Comparison of ENCODE assay signal across 3 cellular contexts in genomic region chr13:26112843-26113242, GRCh38.
TF ChIP-seq lines count a peak whose summit lies in the region.

No MANE protein-coding gene starts in this region.

TF ChIP-seq in SK-N-SH, 30 proteins besides CTCF, POLR2A, EP300 and RAD21:
- TF ChIP-seq ZBTB33 (IDR thresholded peaks at IDR 0.05; ENCODE audit: borderline replicate concordance, low read depth), result no peak

TF ChIP-seq in SK-N-SH treated with all-trans-retinoic acid at 6 μM for 48 hours, 23 proteins besides CTCF, POLR2A, EP300 and RAD21:
- TF ChIP-seq TCF4 (CRISPR knock-in tag; IDR thresholded peaks at IDR 0.05; ENCODE audit: borderline replicate concordance) (no peak), TSHZ2 (CRISPR knock-in tag; IDR thresholded peaks at IDR 0.05) (no peak)

TF ChIP-seq in H1, 55 proteins besides CTCF, POLR2A, EP300 and RAD21:
- TF ChIP-seq SAP30 (IDR thresholded peaks at IDR 0.05; ENCODE audit: insufficient read depth, insufficient replicate concordance, low read length) (no peak), SIRT6 (IDR thresholded peaks at IDR 0.05; ENCODE audit: low read length) (no peak), SUZ12 (IDR thresholded peaks at IDR 0.05; ENCODE audit: low read length) (no peak), GTF2F1 (IDR thresholded peaks at IDR 0.05; ENCODE audit: borderline replicate concordance, low read depth, low read length) (no peak), BACH1 (IDR thresholded peaks at IDR 0.05; ENCODE audit: low read length) (no peak), HDAC6 (IDR thresholded peaks at IDR 0.05; ENCODE audit: low read depth, low read length) (no peak)
